In the genomic region with DNA sequence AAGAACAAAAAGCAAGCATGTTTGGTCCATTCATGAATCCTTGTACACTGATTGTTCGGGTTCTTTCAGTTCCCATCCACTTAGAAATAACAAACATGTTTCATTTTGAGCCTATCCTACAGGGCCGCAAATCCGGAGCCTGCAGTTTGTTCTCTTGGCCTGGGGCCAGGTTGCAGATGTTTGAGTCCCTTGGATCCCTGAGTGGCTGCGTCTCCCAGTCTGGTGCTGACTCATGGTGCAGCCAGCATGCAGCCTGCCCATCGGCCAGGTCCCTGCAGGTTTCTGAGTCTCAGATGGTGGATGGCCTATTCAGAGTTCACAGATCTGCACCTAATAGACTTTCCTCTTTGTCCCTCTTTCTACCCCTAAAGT, we compare ENCODE assay signal across 10 cellular contexts. TPM values are rescaled to one million over a fixed set of nuclear protein-coding genes. Genes with fewer than 3 reads are reported as not detected.
DNase-seq lines count a peak whose midpoint lies in the region; ATAC-seq lines count a peak whose summit lies in the region.
"Had no signal": no experiment of that assay in that cellular context is flagged by ENCODE, and none has a peak within 500 bp of the region (broad histone marks: within the 10 kb centered on the region; RNA-seq: fewer than 3 reads in every experiment).

No MANE protein-coding gene starts in this region.

- ATAC-seq in left ventricle myocardium superior (peak; percentile 10), HG03097 (IDR thresholded peaks at IDR 0.05; ENCODE audit: low FRiP score, unreplicated experiment) (no peak)

- DNase-seq in NCI-H1436 (lab: John Stamatoyannopoulos, UW), result peak; percentile 63
- DNase-seq in NCI-H1436 treated with DMSO at 0.1 percent for 48 hours (lab: John Stamatoyannopoulos, UW), result no peak
- peak; percentile 68 to 93 for DNase-seq in SJSA1 (ENCODE audit: low read depth in 1 of 2, low spot score in 2 of 2)
- DNase-seq in left ventricle myocardium superior, result peak; percentile 81
- peak; percentile 73 for DNase-seq in superior temporal gyrus (ENCODE audit: extremely low spot score)
- no peak for DNase-seq in activated CD4-positive, alpha-beta T cell treated with anti-CD3 and anti-CD28 coated beads for 1 hour
- DNase-seq in T-helper 9 cell, result no peak

- H3K27ac ChIP-seq in SJSA1, result peak overlapping the region; percentile 17
- H3K27ac ChIP-seq: 22Rv1 had no signal

- H3K4me3 ChIP-seq in SJSA1, result no peak overlapping the region
- H3K4me3 ChIP-seq: upper lobe of left lung had no signal

- no peaks in the 10 kb centered on the region for H3K27me3 ChIP-seq in SJSA1 (replicated peaks)
- H3K27me3 ChIP-seq: upper lobe of left lung had no signal

- H3K9me3 ChIP-seq in SJSA1 (replicated peaks), result no peaks in the 10 kb centered on the region; the same call in 1 of the 2 replicates
- H3K9me3 ChIP-seq: upper lobe of left lung had no signal

- H3K36me3 ChIP-seq in SJSA1, result peaks cover 16% of the 10 kb centered on the region
- H3K36me3 ChIP-seq: upper lobe of left lung had no signal

- intact Hi-C loops in left ventricle myocardium superior (cut with micrococcal nuclease), result no loop called here

- H3K4me1 ChIP-seq in SJSA1 (replicated peaks), result peaks cover 36% of the 10 kb centered on the region

RNA-seq across cellular contexts. Expression of a gene that starts 1.9 kb away (rescaled TPM):
- total RNA-seq in SJSA1 (2014; rRNA removed; shearing (Covaris generic)), result 180 and 253 TPM in 2 replicates
- 387 TPM for total RNA-seq in left ventricle myocardium superior

Comparison
In these comparisons a context has a peak if more than half of its experiments do, and no peak if none do; other contexts are left out.
1. DNase-seq: peak in NCI-H1436 (single experiment), SJSA1 (2 of 2), left ventricle myocardium superior (single experiment) and superior temporal gyrus (single experiment); none in NCI-H1436 treated with DMSO at 0.1 percent for 48 hours (single experiment), activated CD4-positive, alpha-beta T cell treated with anti-CD3 and anti-CD28 coated beads for 1 hour (single experiment) and T-helper 9 cell (single experiment).